22 cellular contexts compared by ENCODE assay signal in the genomic region with DNA sequence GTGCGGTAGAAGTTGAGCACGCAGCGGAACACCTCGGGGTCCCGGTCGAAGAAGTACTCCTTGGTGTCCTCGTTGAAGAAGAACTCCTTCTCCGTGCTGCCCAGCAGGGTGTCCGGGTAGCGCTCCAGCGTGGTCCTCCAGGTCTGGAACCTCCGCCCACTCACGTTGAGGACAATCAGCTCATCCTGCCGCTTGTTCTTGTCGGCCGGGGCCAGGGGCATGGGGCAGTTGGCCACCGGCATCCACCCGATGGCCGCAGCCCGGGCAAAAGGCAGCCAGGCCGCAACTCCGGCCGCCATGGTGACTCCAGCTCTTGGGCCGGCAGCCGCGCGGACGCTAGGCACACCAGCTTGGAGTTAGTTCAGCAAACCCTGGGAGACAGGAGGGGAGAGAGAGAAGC.
"Had no signal": no experiment of that assay in that cellular context is flagged by ENCODE, and none has a peak within 500 bp of the region (broad histone marks: within the 10 kb centered on the region; RNA-seq: fewer than 3 reads in every experiment).

No MANE protein-coding gene starts in this region.

- DNase-seq: heart right ventricle, hippocampal formation, hypothalamus, immature natural killer cell, islet precursor cell, kidney, kidney glomerular epithelial cell, left cardiac atrium, left colon, left ventricle myocardium inferior, left ventricle myocardium superior, lower lobe of right lung, mammary epithelial cell, mesendoderm, midbrain, mucosa of descending colon had no signal

- H2AFZ ChIP-seq: hepatocyte had no signal

- FAIRE-seq: islet of Langerhans, keratinocyte, kidney had no signal

- H3K9me3 ChIP-seq: heart right ventricle, left lung, left ventricle myocardium inferior, lower lobe of right lung, mucosa of descending colon had no signal

- H3K79me2 ChIP-seq: hepatocyte had no signal

- ATAC-seq: heart right ventricle, left cardiac atrium, left colon, left lobe of liver, left lung, left ventricle myocardium superior, lower lobe of right lung, mucosa of descending colon had no signal

- H3K4me1 ChIP-seq: left lung, lower lobe of right lung had no signal

- H3K4me3 ChIP-seq: heart right ventricle, hepatocyte, left lung, left ventricle myocardium inferior, lower lobe of right lung, lung, mucosa of descending colon had no signal

- H3K36me3 ChIP-seq: lower lobe of right lung had no signal

- H3K4me2 ChIP-seq: hepatocyte had no signal

- H3K27ac ChIP-seq: heart right ventricle, hepatocyte, left lung, left ventricle myocardium inferior, lower lobe of right lung had no signal
